ENCODE assay signal across 8 cellular contexts in genomic region chr2:122136071-122136470, GRCh38.
DNase-seq lines count a peak whose midpoint lies in the region; ATAC-seq and TF ChIP-seq lines count a peak whose summit lies in the region.

No MANE protein-coding gene starts in this region.

- H3K9me3 ChIP-seq in esophagus squamous epithelium, result peaks cover 0 to 4% (median 4%) of the 10 kb centered on the region in 3 donors

- DNase-seq in DMS53 (lab: John Stamatoyannopoulos, UW), result peak; percentile 78
- peak; percentile 22 for DNase-seq in NCI-H345 (lab: John Stamatoyannopoulos, UW)
- peak; percentile 22 for DNase-seq in fibroblast of villous mesenchyme (ENCODE audit: low read depth)
- no peak for DNase-seq in C1 segment of cervical spinal cord (lab: John Stamatoyannopoulos, UW)
- no peak for DNase-seq in activated effector memory CD4-positive, alpha-beta T cell treated with anti-CD3 and anti-CD28 coated beads, Interleukin-2, amount 50 U/mL, for 16 hours
- no peak for DNase-seq in esophagus squamous epithelium (lab: John Stamatoyannopoulos, UW)

- no peaks in the 10 kb centered on the region for H3K36me3 ChIP-seq in esophagus squamous epithelium

- intact Hi-C loops in esophagus squamous epithelium (cut with DNase I), result no loop called here

- ATAC-seq in GM21423 (IDR thresholded peaks at IDR 0.05; ENCODE audit: unreplicated experiment) (peak; percentile 83), HG03469 (IDR thresholded peaks at IDR 0.05; ENCODE audit: unreplicated experiment) (no peak)

- H3K4me1 ChIP-seq in esophagus squamous epithelium, result no peaks in the 10 kb centered on the region

- H3K27me3 ChIP-seq in esophagus squamous epithelium, result no peaks in the 10 kb centered on the region

- WGBS in esophagus squamous epithelium, 2 donors, result 33% methylated on average over 2 of the region's 2 CpGs; no CpG with 5 or more reads in 1 of the 2 donors

- no peak overlapping the region for H3K4me3 ChIP-seq in fibroblast of villous mesenchyme (ENCODE audit: low read depth, low read length)
- no peak overlapping the region for H3K4me3 ChIP-seq in esophagus squamous epithelium

- no peak for TF ChIP-seq POLR2A in esophagus squamous epithelium (IDR thresholded peaks at IDR 0.05)

- no peak overlapping the region for H3K27ac ChIP-seq in esophagus squamous epithelium

- TF ChIP-seq CTCF in fibroblast of villous mesenchyme (IDR thresholded peaks at IDR 0.05; ENCODE audit: insufficient read depth, low read depth, low read length) (peak; percentile 58), esophagus squamous epithelium (IDR thresholded peaks at IDR 0.05) (no peak)

Comparison
In these comparisons a context has a peak if more than half of its experiments do, and no peak if none do; other contexts are left out.
1. DNase-seq: peak in DMS53 (single experiment), NCI-H345 (single experiment) and fibroblast of villous mesenchyme (single experiment); none in C1 segment of cervical spinal cord (0 of 14), activated effector memory CD4-positive, alpha-beta T cell treated with anti-CD3 and anti-CD28 coated beads, Interleukin-2, amount 50 U/mL, for 16 hours (single experiment) and esophagus squamous epithelium (single experiment).